ENCODE assay signal across 32 cellular contexts in genomic region chr1:193144361-193144938, GRCh38. TPM values are rescaled to one million over a fixed set of nuclear protein-coding genes. Genes with fewer than 3 reads are reported as not detected.
"Had no signal": no experiment of that assay in that cellular context is flagged by ENCODE, and none has a peak within 500 bp of the region (broad histone marks: within the 10 kb centered on the region; RNA-seq: fewer than 3 reads in every experiment).

No MANE protein-coding gene starts in this region.

- H3K27me3 ChIP-seq: heart right ventricle, hepatocyte, neural progenitor cell, neutrophil, right atrium auricular region, right lobe of liver, suprapubic skin, tibial artery, upper lobe of right lung had no signal

- H3K9me3 ChIP-seq: heart right ventricle, lower lobe of right lung, neutrophil, right atrium auricular region, right lobe of liver, suprapubic skin, thoracic aorta, tibial artery, upper lobe of right lung had no signal

- ATAC-seq: heart right ventricle; left cardiac atrium; left lobe of liver; natural killer cell; right lobe of liver; stimulated activated naive B cell treated with anti-CD40 and anti-IgM and Interleukin-4, amounts not matched to agents 10 μg/mL and 1 μg/mL and 100 μg/mL, for 72 hours; stimulated activated naive CD8-positive, alpha-beta T cell treated with anti-CD3 and anti-CD28 coated beads, Interleukin-15, Interleukin-2, amounts not matched to agents 100 U/mL and 50 U/mL, for 24 hours; upper lobe of right lung had no signal

- H3K9ac ChIP-seq: neural progenitor cell had no signal

- H3K27ac ChIP-seq: heart right ventricle, hepatocyte, lower lobe of right lung, neural progenitor cell, neutrophil, right atrium auricular region, right lobe of liver, skin epidermis, suprapubic skin, thoracic aorta, tibial artery, upper lobe of right lung had no signal

- H3K4me3 ChIP-seq: heart right ventricle, hepatocyte, lower lobe of right lung, neural progenitor cell, right atrium auricular region, right lobe of liver, skin epidermis, suprapubic skin, thoracic aorta, tibial artery, upper lobe of right lung had no signal

- FAIRE-seq: urothelium cell line had no signal

- H2AFZ ChIP-seq: hepatocyte, neural progenitor cell had no signal

- DNase-seq: heart right ventricle; kidney glomerular epithelial cell; left cardiac atrium; lower lobe of right lung; mammary epithelial cell; mesenchymal stem cell; naive B cell; natural killer cell; nephron progenitor cell; occipital lobe; right lobe of liver; stimulated activated CD4-positive, alpha-beta T cell treated with anti-CD3 and anti-CD28 coated beads, Interleukin-12 subunit alpha, Interleukin-12 subunit beta, amount 100 ng/mL, for 4 hours; stimulated activated CD4-positive, alpha-beta T cell treated with anti-CD3 and anti-CD28 coated beads, Interleukin-15, amount 100 ng/mL, for 24 hours; stimulated activated CD4-positive, alpha-beta T cell treated with anti-CD3 and anti-CD28 coated beads, Interleukin-2, amount 100 ng/mL, for 24 hours; stimulated activated CD4-positive, alpha-beta T cell treated with anti-CD3 and anti-CD28 coated beads, Interleukin-4, amount 100 ng/mL, for 1 hour; stimulated activated naive B cell treated with anti-CD40 and anti-IgM and Interleukin-4, amounts not matched to agents 10 μg/mL and 1 μg/mL and 100 μg/mL, for 72 hours; stimulated activated naive CD8-positive, alpha-beta T cell treated with anti-CD3 and anti-CD28 coated beads, Interleukin-15, Interleukin-2, amounts not matched to agents 100 U/mL and 50 U/mL, for 24 hours; tibial artery; trophoblast cell; upper lobe of right lung had no signal

- H3K4me1 ChIP-seq: lower lobe of right lung, neural progenitor cell, right lobe of liver, suprapubic skin, upper lobe of right lung had no signal

- H3K4me2 ChIP-seq: hepatocyte, neural progenitor cell had no signal

RNA-seq across cellular contexts. Expression of gene B3GALT2, which starts 42.0 kb away (rescaled TPM):
- total RNA-seq: natural killer cell, pulmonary artery endothelial cell, renal cortical epithelial cell had no signal
- polyA plus RNA-seq: keratinocyte had no signal
